ENCODE assay signal across 1 cellular context in genomic region chr2:74919827-74920226, GRCh38.
TF ChIP-seq lines count a peak whose summit lies in the region.

No MANE protein-coding gene starts in this region.

TF ChIP-seq in HepG2, 621 proteins besides CTCF, POLR2A, EP300 and RAD21 (continued from another document and continues in another):
- TF ChIP-seq ZHX1 (CRISPR knock-in tag; IDR thresholded peaks at IDR 0.05; ENCODE audit: low read depth) (peak; percentile 77; the same call in 1 of the 2 replicates), GABPB1 (CRISPR knock-in tag; IDR thresholded peaks at IDR 0.05) (peak; percentile 61; the same call in 1 of the 2 replicates), AGO2 (optimal IDR thresholded peaks at IDR 0.05; ENCODE audit: low read depth, low read length) (peak; percentile 85), ZMYM3 (CRISPR knock-in tag; IDR thresholded peaks at IDR 0.05) (no peak), CSRNP1 (CRISPR knock-in tag; IDR thresholded peaks at IDR 0.05) (peak; percentile 45; the same call in 1 of the 2 replicates), ESRRA (CRISPR knock-in tag; IDR thresholded peaks at IDR 0.05; ENCODE audit: low read depth) (no peak), HNRNPK (IDR thresholded peaks at IDR 0.05; ENCODE audit: low read depth, low read length, poor library complexity, severe bottlenecking) (no peak), ZNF292 (CRISPR knock-in tag; IDR thresholded peaks at IDR 0.05; ENCODE audit: borderline replicate concordance, low read depth) (no peak), IRF2 (CRISPR knock-in tag; IDR thresholded peaks at IDR 0.05) (no peak), IRF9 (CRISPR knock-in tag; IDR thresholded peaks at IDR 0.05; ENCODE audit: borderline replicate concordance) (peak; percentile 54; the same call in 1 of the 2 replicates), HNRNPLL (IDR thresholded peaks at IDR 0.05; ENCODE audit: low read depth, low read length, poor library complexity, severe bottlenecking) (peak; percentile 53), ZFP36L1 (CRISPR knock-in tag; IDR thresholded peaks at IDR 0.05) (peak; percentile 55; the same call in 1 of the 2 replicates), ARID3A (IDR thresholded peaks at IDR 0.05; ENCODE audit: low read depth, low read length) (0 out of 2 replicates have a peak, but pooled peaks have one; percentile 17), NFIC (IDR thresholded peaks at IDR 0.05; ENCODE audit: low read length) (no peak), KLF15 (CRISPR knock-in tag; IDR thresholded peaks at IDR 0.05; ENCODE audit: borderline replicate concordance) (no peak), PRDM10 (CRISPR knock-in tag; IDR thresholded peaks at IDR 0.05; ENCODE audit: low read depth) (no peak), MYC (CRISPR knock-in tag; IDR thresholded peaks at IDR 0.05; ENCODE audit: borderline replicate concordance) (peak; percentile 32; the same call in 1 of the 2 replicates), SATB2 (CRISPR knock-in tag; IDR thresholded peaks at IDR 0.05) (no peak), IRF1 (CRISPR knock-in tag; IDR thresholded peaks at IDR 0.05; ENCODE audit: low read depth) (no peak), SPEN (CRISPR knock-in tag; IDR thresholded peaks at IDR 0.05; ENCODE audit: low read depth) (peak; percentile 36; the same call in 1 of the 2 replicates), REL (CRISPR knock-in tag; conservative IDR thresholded peaks at IDR 0.05) (0 out of 2 replicates have a peak, but pooled peaks have one; percentile 52), ZNF30 (CRISPR knock-in tag; IDR thresholded peaks at IDR 0.05) (no peak), ZNF501 (CRISPR knock-in tag; IDR thresholded peaks at IDR 0.05) (peak; percentile 77; the same call in 1 of the 2 replicates), ZNF878 (CRISPR knock-in tag; IDR thresholded peaks at IDR 0.05) (no peak), MAZ (IDR thresholded peaks at IDR 0.05; ENCODE audit: borderline replicate concordance, low read depth, low read length) (no peak), MAZ (CRISPR knock-in tag; IDR thresholded peaks at IDR 0.05; ENCODE audit: low read depth) (peak; percentile 47; the same call in 1 of the 2 replicates), KDM2A (CRISPR knock-in tag; IDR thresholded peaks at IDR 0.05; ENCODE audit: borderline replicate concordance, low read depth) (peak; percentile 74), FOXA3 (CRISPR knock-in tag; IDR thresholded peaks at IDR 0.05) (0 out of 2 replicates have a peak, but pooled peaks have one; percentile 6), ARID5B (CRISPR knock-in tag; IDR thresholded peaks at IDR 0.05) (peak; percentile 35; the same call in 1 of the 2 replicates), MLXIP (CRISPR knock-in tag; IDR thresholded peaks at IDR 0.05; ENCODE audit: borderline replicate concordance) (no peak), ZNF432 (CRISPR knock-in tag; IDR thresholded peaks at IDR 0.05; ENCODE audit: borderline replicate concordance) (no peak), ZNF10 (CRISPR knock-in tag; IDR thresholded peaks at IDR 0.05; ENCODE audit: borderline replicate concordance, low read depth) (no peak), AGO1 (IDR thresholded peaks at IDR 0.05; ENCODE audit: low read depth, low read length, poor library complexity, severe bottlenecking) (no peak), U2AF2 (IDR thresholded peaks at IDR 0.05; ENCODE audit: low read depth, low read length) (no peak), SRY (CRISPR knock-in tag; IDR thresholded peaks at IDR 0.05) (0 out of 2 replicates have a peak, but pooled peaks have one; percentile 28), ZNF570 (CRISPR knock-in tag; IDR thresholded peaks at IDR 0.05; ENCODE audit: borderline replicate concordance) (no peak), ISX (CRISPR knock-in tag; conservative IDR thresholded peaks at IDR 0.05) (no peak), KAT8 (CRISPR knock-in tag; IDR thresholded peaks at IDR 0.05) (peak; percentile 44; the same call in 1 of the 2 replicates), ZNF225 (CRISPR knock-in tag; IDR thresholded peaks at IDR 0.05) (peak; percentile 43; the same call in 1 of the 2 replicates)
